ENCODE assay signal across 15 cellular contexts in the genomic region with DNA sequence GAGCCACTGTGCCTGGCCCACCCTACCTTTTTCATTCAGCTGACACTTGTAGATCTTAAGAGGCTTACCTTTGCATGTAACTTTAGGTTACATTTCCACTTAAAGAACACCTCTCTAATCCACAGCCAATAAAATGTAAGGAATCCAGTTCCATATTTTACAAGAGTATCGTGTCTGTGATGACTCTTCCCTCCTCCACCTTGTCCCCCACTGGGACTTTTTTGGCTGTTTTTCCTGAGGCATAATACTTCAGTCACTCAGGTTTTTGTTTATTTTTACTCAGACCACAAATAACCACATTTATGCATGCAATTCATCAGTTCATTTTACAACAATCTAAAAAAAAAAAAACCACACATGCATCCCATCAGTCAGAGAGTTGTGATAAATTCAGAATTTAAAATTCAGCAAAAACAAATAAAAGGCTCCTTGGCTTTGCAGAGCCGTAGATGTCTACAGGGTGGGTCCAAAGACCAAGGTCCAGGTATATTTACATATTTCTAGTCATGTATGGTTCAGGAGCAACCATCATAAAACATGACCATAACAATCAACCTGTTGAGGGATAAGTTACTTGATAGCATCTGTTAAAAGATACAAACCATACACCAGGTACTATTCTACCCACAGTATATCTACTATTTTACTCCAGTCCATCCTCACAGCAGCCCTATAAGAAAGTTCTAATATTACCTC. TPM values are rescaled to one million over a fixed set of nuclear protein-coding genes. Genes with fewer than 3 reads are reported as not detected.
DNase-seq lines count a peak whose midpoint lies in the region; ATAC-seq and TF ChIP-seq lines count a peak whose summit lies in the region.
"Had no signal": no experiment of that assay in that cellular context is flagged by ENCODE, and none has a peak within 500 bp of the region (broad histone marks: within the 10 kb centered on the region; RNA-seq: fewer than 3 reads in every experiment).

No MANE protein-coding gene starts in this region.

- ATAC-seq in HG03442 (IDR thresholded peaks at IDR 0.05; ENCODE audit: unreplicated experiment) (no peak), GM21717 (IDR thresholded peaks at IDR 0.05; ENCODE audit: unreplicated experiment) (no peak)

- H2AFZ ChIP-seq in SK-N-SH (ENCODE audit: low read depth), result no peak overlapping the region

- H3K79me2 ChIP-seq in SK-N-SH (ENCODE audit: insufficient read depth), result peaks cover 96% of the 10 kb centered on the region

- DNase-seq in EL (peak; percentile 87), MG63 (peak; percentile 38), chondrocyte (ENCODE audit: low spot score) (no peak), osteocyte (ENCODE audit: extremely low spot score, unreplicated experiment) (no peak), SK-N-SH (no peak), retina (no peak)
- DNase-seq: activated CD8-positive, alpha-beta memory T cell treated with anti-CD3 and anti-CD28 coated beads, Interleukin-2, amount 50 U/mL, for 4 hours; activated naive CD4-positive, alpha-beta T cell treated with anti-CD3 and anti-CD28 coated beads, Interleukin-2, amount 50 U/mL, for 16 hours; CD4-positive, alpha-beta T cell; central memory CD4-positive, alpha-beta T cell; NCI-H1092 treated with DMSO at 0.1 percent for 48 hours; NCI-H2227 treated with DMSO at 0.1 percent for 48 hours had no signal

- no peak overlapping the region for H3K9ac ChIP-seq in SK-N-SH

- TF ChIP-seq CTCF in chondrocyte (IDR thresholded peaks at IDR 0.05) (no peak), osteocyte (IDR thresholded peaks at IDR 0.05) (no peak), SK-N-SH (IDR thresholded peaks at IDR 0.05) (no peak)

- H3K36me3 Mint-ChIP-seq in chondrocyte (ENCODE audit: low read depth) (peaks cover 10% of the 10 kb centered on the region), osteocyte (ENCODE audit: unreplicated experiment) (peaks cover 25% of the 10 kb centered on the region)

- H3K4me3 ChIP-seq in MG63 (no peak overlapping the region), SK-N-SH (ENCODE audit: low read depth in 2 of 2, low read length in 1 of 2) (no peak overlapping the region)
- H3K4me3 ChIP-seq: tibial nerve had no signal

- H3K36me3 ChIP-seq in MG63 (peaks cover 5% of the 10 kb centered on the region; the same call in 1 of the 2 replicates), SK-N-SH (replicated peaks in 1 of 2; ENCODE audit: control insufficient read depth in 1 of 2, insufficient read depth in 2 of 2, low read length in 1 of 2) (peaks cover 8 to 35% of the 10 kb centered on the region in 2 experiments)

- peaks cover 69% of the 10 kb centered on the region for H3K4me1 Mint-ChIP-seq in chondrocyte (ENCODE audit: low read depth)
- H3K4me1 Mint-ChIP-seq in osteocyte (ENCODE audit: unreplicated experiment), result peaks cover 66% of the 10 kb centered on the region

- no peaks in the 10 kb centered on the region for H3K9me3 ChIP-seq in MG63
- H3K9me3 ChIP-seq in SK-N-SH, result no peaks in the 10 kb centered on the region
- H3K9me3 ChIP-seq: tibial nerve had no signal

- H3K9me3 Mint-ChIP-seq in chondrocyte (ENCODE audit: low read depth) (no peaks in the 10 kb centered on the region), osteocyte (ENCODE audit: unreplicated experiment) (no peaks in the 10 kb centered on the region)
- H3K9me3 Mint-ChIP-seq: CD4-positive, alpha-beta T cell had no signal

- peaks cover 0 to 41% of the 10 kb centered on the region in 2 experiments for H3K4me1 ChIP-seq in SK-N-SH (ENCODE audit: control insufficient read depth in 1 of 2, insufficient read depth in 2 of 2, low read depth in 1 of 2, low read length in 1 of 2)

- no peak overlapping the region for H3K4me3 Mint-ChIP-seq in chondrocyte (ENCODE audit: unreplicated experiment)
- peak overlapping the region; percentile 15 for H3K4me3 Mint-ChIP-seq in osteocyte (ENCODE audit: unreplicated experiment)
- H3K4me3 Mint-ChIP-seq: CD4-positive, alpha-beta T cell had no signal

- peak overlapping the region in 1 of 2 experiments; percentile 94; a peak in 2 of 4 replicates for H3K27ac ChIP-seq in SK-N-SH (ENCODE audit: low read depth in 2 of 2, low read length in 1 of 2)

- H3K27me3 ChIP-seq in MG63, result no peaks in the 10 kb centered on the region
- no peaks in the 10 kb centered on the region for H3K27me3 ChIP-seq in SK-N-SH (ENCODE audit: insufficient read depth)
- H3K27me3 ChIP-seq: tibial nerve had no signal

- peaks cover 26% of the 10 kb centered on the region for H4K20me1 ChIP-seq in SK-N-SH (ENCODE audit: insufficient read depth)

- no peak for TF ChIP-seq EP300 in SK-N-SH (IDR thresholded peaks at IDR 0.05; ENCODE audit: borderline replicate concordance in 1 of 2, low read depth in 1 of 2, low read length in 1 of 2)

- 69% methylated on average over 2 of the region's 2 CpGs for WGBS in SK-N-SH (ENCODE audit: low lambda C conversion rate)

- no peaks in the 10 kb centered on the region for H3K27me3 Mint-ChIP-seq in chondrocyte (ENCODE audit: low read depth)
- no peaks in the 10 kb centered on the region for H3K27me3 Mint-ChIP-seq in osteocyte (ENCODE audit: unreplicated experiment)
- H3K27me3 Mint-ChIP-seq: CD4-positive, alpha-beta T cell had no signal

- H3K4me2 ChIP-seq in SK-N-SH, result no peak overlapping the region

- CTCF ChIA-PET in SK-N-SH (lab: Yijun Ruan, JAX), result no interaction called here

- no peak for TF ChIP-seq RAD21 in SK-N-SH (IDR thresholded peaks at IDR 0.05; ENCODE audit: low read length)

- no peaks in the 10 kb centered on the region for H3K9me2 ChIP-seq in SK-N-SH

- POLR2A ChIA-PET in SK-N-SH (lab: Yijun Ruan, JAX), result no interaction called here

- H3K27ac Mint-ChIP-seq in chondrocyte (ENCODE audit: unreplicated experiment), result peak overlapping the region; percentile 94
- peak overlapping the region; percentile 88 for H3K27ac Mint-ChIP-seq in osteocyte (ENCODE audit: unreplicated experiment)
- H3K27ac Mint-ChIP-seq: CD4-positive, alpha-beta T cell had no signal

- peaks cover 25% of the 10 kb centered on the region for H3F3A ChIP-seq in SK-N-SH (replicated peaks; ENCODE audit: insufficient read depth)

TF ChIP-seq in SK-N-SH, 30 proteins besides CTCF, POLR2A, EP300 and RAD21:
- TF ChIP-seq FOSL2 (IDR thresholded peaks at IDR 0.05; ENCODE audit: borderline replicate concordance, low read depth), result no peak
- no peak for TF ChIP-seq TAF1 (IDR thresholded peaks at IDR 0.05; ENCODE audit: borderline replicate concordance, low read depth, low read length)
- TF ChIP-seq, protein P1, sequence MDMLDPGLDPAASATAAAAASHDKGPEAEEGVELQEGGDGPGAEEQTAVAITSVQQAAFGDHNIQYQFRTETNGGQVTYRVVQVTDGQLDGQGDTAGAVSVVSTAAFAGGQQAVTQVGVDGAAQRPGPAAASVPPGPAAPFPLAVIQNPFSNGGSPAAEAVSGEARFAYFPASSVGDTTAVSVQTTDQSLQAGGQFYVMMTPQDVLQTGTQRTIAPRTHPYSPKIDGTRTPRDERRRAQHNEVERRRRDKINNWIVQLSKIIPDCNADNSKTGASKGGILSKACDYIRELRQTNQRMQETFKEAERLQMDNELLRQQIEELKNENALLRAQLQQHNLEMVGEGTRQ (IDR thresholded peaks at IDR 0.05; ENCODE audit: borderline replicate concordance, low read depth, low read length), result no peak
- no peak for TF ChIP-seq NFIC (IDR thresholded peaks at IDR 0.05; ENCODE audit: borderline replicate concordance)
- no peak for TF ChIP-seq SMC3 (IDR thresholded peaks at IDR 0.05; ENCODE audit: low read depth, low read length)
- TF ChIP-seq, protein P2, sequence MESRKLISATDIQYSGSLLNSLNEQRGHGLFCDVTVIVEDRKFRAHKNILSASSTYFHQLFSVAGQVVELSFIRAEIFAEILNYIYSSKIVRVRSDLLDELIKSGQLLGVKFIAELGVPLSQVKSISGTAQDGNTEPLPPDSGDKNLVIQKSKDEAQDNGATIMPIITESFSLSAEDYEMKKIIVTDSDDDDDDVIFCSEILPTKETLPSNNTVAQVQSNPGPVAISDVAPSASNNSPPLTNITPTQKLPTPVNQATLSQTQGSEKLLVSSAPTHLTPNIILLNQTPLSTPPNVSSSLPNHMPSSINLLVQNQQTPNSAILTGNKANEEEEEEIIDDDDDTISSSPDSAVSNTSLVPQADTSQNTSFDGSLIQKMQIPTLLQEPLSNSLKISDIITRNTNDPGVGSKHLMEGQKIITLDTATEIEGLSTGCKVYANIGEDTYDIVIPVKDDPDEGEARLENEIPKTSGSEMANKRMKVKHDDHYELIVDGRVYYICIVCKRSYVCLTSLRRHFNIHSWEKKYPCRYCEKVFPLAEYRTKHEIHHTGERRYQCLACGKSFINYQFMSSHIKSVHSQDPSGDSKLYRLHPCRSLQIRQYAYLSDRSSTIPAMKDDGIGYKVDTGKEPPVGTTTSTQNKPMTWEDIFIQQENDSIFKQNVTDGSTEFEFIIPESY (IDR thresholded peaks at IDR 0.05; ENCODE audit: borderline replicate concordance, low read depth), result no peak
- TF ChIP-seq, protein P3, sequence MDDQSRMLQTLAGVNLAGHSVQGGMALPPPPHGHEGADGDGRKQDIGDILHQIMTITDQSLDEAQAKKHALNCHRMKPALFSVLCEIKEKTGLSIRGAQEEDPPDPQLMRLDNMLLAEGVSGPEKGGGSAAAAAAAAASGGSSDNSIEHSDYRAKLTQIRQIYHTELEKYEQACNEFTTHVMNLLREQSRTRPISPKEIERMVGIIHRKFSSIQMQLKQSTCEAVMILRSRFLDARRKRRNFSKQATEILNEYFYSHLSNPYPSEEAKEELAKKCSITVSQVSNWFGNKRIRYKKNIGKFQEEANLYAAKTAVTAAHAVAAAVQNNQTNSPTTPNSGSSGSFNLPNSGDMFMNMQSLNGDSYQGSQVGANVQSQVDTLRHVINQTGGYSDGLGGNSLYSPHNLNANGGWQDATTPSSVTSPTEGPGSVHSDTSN (IDR thresholded peaks at IDR 0.05), result no peak

RNA-seq across cellular contexts. Expression of a gene that starts 9.9 kb away (rescaled TPM):
- total RNA-seq in MG63 (2014; rRNA removed; shearing (Covaris generic); ENCODE audit: low replicate concordance), result 1.9 and 5.9 TPM in 2 replicates
- total RNA-seq in chondrocyte (59.6 to 65.0 TPM (median 64.5 TPM) in 3 replicates), osteocyte (51.6 and 54.4 TPM in 2 replicates)
- 7.9 and 8.1 TPM in 2 replicates for polyA plus RNA-seq in SK-N-SH (2012; rRNA removed)
- 5.4 and 5.9 TPM in 2 replicates for polyA plus RNA-seq in SK-N-SH (2012; cell fraction: cytosol; rRNA removed)
- 15.5 and 24.6 TPM in 2 replicates for polyA plus RNA-seq in SK-N-SH (2012; cell fraction: nucleus; rRNA removed)

Comparison
In these comparisons a context has a peak if more than half of its experiments do, and no peak if none do; other contexts are left out.
1. DNase-seq: peak in EL (single experiment) and MG63 (single experiment); none in chondrocyte (single experiment), osteocyte (single experiment), SK-N-SH (single experiment) and retina (single experiment).